1 cellular context compared by ENCODE assay signal in genomic region chr10:72068901-72069446, GRCh38.
A peak's percentile ranks its signal among the peaks of the same experiment; 100 is the strongest.
TF ChIP-seq lines count a peak whose summit lies in the region.

No MANE protein-coding gene starts in this region.

TF ChIP-seq in HepG2, 621 proteins besides CTCF, POLR2A, EP300 and RAD21 (continued from another document):
- TF ChIP-seq DZIP1 (CRISPR knock-in tag; IDR thresholded peaks at IDR 0.05) (no peak), ELF3 (CRISPR knock-in tag; IDR thresholded peaks at IDR 0.05) (peak; percentile 83), ZSCAN21 (CRISPR knock-in tag; IDR thresholded peaks at IDR 0.05; ENCODE audit: borderline replicate concordance) (0 out of 2 replicates have a peak, but pooled peaks have one; percentile 48), ZSCAN30 (CRISPR knock-in tag; IDR thresholded peaks at IDR 0.05) (no peak), ZSCAN9 (CRISPR knock-in tag; IDR thresholded peaks at IDR 0.05; ENCODE audit: borderline replicate concordance) (no peak), TSC22D2 (CRISPR knock-in tag; IDR thresholded peaks at IDR 0.05; ENCODE audit: borderline replicate concordance) (0 out of 2 replicates have a peak, but pooled peaks have one; percentile 59), HIC2 (CRISPR knock-in tag; IDR thresholded peaks at IDR 0.05; ENCODE audit: low read depth) (peak; percentile 95), ZNF607 (CRISPR knock-in tag; IDR thresholded peaks at IDR 0.05; ENCODE audit: borderline replicate concordance) (no peak), ZFP1 (CRISPR knock-in tag; IDR thresholded peaks at IDR 0.05) (peak; percentile 35; the same call in 1 of the 2 replicates), ZFP36L2 (CRISPR knock-in tag; IDR thresholded peaks at IDR 0.05) (no peak), PAXIP1 (CRISPR knock-in tag; conservative IDR thresholded peaks at IDR 0.05) (peak; percentile 82), ZNF260 (CRISPR knock-in tag; IDR thresholded peaks at IDR 0.05; ENCODE audit: borderline replicate concordance, low read depth) (no peak), KLF9 (CRISPR knock-in tag; IDR thresholded peaks at IDR 0.05; ENCODE audit: low read depth) (no peak), SOX5 (CRISPR knock-in tag; IDR thresholded peaks at IDR 0.05; ENCODE audit: borderline replicate concordance) (peak; percentile 64), ZNF547 (CRISPR knock-in tag; IDR thresholded peaks at IDR 0.05) (peak; percentile 64; the same call in 1 of the 2 replicates), ARID4A (CRISPR knock-in tag; IDR thresholded peaks at IDR 0.05; ENCODE audit: borderline replicate concordance) (peak; percentile 58; the same call in 1 of the 2 replicates), MYC (CRISPR knock-in tag; IDR thresholded peaks at IDR 0.05; ENCODE audit: borderline replicate concordance) (peak; percentile 41; the same call in 1 of the 2 replicates), TEAD3 (CRISPR knock-in tag; optimal IDR thresholded peaks at IDR 0.05; ENCODE audit: borderline replicate concordance) (peak; percentile 63), ZNF430 (CRISPR knock-in tag; IDR thresholded peaks at IDR 0.05) (no peak), TOE1 (CRISPR knock-in tag; IDR thresholded peaks at IDR 0.05) (no peak), TFDP1 (CRISPR knock-in tag; IDR thresholded peaks at IDR 0.05; ENCODE audit: borderline replicate concordance) (peak; percentile 17; the same call in 1 of the 2 replicates), ZBTB26 (CRISPR knock-in tag; IDR thresholded peaks at IDR 0.05; ENCODE audit: borderline replicate concordance) (0 out of 2 replicates have a peak, but pooled peaks have one; percentile 33), MBD4 (IDR thresholded peaks at IDR 0.05; ENCODE audit: borderline replicate concordance, low read length) (no peak)
